ENCODE assay signal across 1 cellular context in genomic region chr1:197774691-197775281, GRCh38.
TF ChIP-seq lines count a peak whose summit lies in the region.

No MANE protein-coding gene starts in this region.

TF ChIP-seq in K562, 482 proteins besides CTCF, POLR2A, EP300 and RAD21 (continued from another document):
- TF ChIP-seq RCOR1 (IDR thresholded peaks at IDR 0.05; ENCODE audit: borderline replicate concordance in 1 of 2, low read depth in 2 of 2, low read length in 2 of 2) (0 out of 4 replicates have a peak, but pooled peaks of 1 of the 2 experiments have one; percentile 7), AFF4 (CRISPR knock-in tag; IDR thresholded peaks at IDR 0.05) (peak; percentile 85; the same call in 1 of the 2 replicates), E2F3 (CRISPR knock-in tag; IDR thresholded peaks at IDR 0.05) (peak; percentile 71; the same call in 1 of the 2 replicates), ZFX (CRISPR knock-in tag; IDR thresholded peaks at IDR 0.05) (peak; percentile 94), CXXC5 (CRISPR knock-in tag; IDR thresholded peaks at IDR 0.05) (peak; percentile 68), ETS1 (conservative IDR thresholded peaks at IDR 0.05; ENCODE audit: control insufficient read depth, low read depth, low read length) (peak; percentile 72; the same call in 1 of the 2 replicates), ZFP91 (CRISPR knock-in tag; IDR thresholded peaks at IDR 0.05) (peak; percentile 25; the same call in 1 of the 2 replicates), ATF7 (IDR thresholded peaks at IDR 0.05) (0 out of 2 replicates have a peak, but pooled peaks have one; percentile 27), CREB3L1 (IDR thresholded peaks at IDR 0.05; ENCODE audit: borderline replicate concordance, low read depth) (peak; percentile 23; the same call in 1 of the 2 replicates), ARID2 (IDR thresholded peaks at IDR 0.05) (0 out of 2 replicates have a peak, but pooled peaks have one; percentile 41), UBTF (IDR thresholded peaks at IDR 0.05; ENCODE audit: borderline replicate concordance in 1 of 2, low read depth in 2 of 2, low read length in 2 of 2) (peak; percentile 85 to 92; a peak in 2 of 4 replicates), CHD1 (IDR thresholded peaks at IDR 0.05; ENCODE audit: low read length) (peak; percentile 73), HDAC8 (tag; IDR thresholded peaks at IDR 0.05) (0 out of 2 replicates have a peak, but pooled peaks have one; percentile 20), ZNF740 (CRISPR knock-in tag; IDR thresholded peaks at IDR 0.05) (peak; percentile 98), ZNF740 (tag; IDR thresholded peaks at IDR 0.05) (peak in 1 of 2 experiments; percentile 94; a peak in 2 of 4 replicates), SMARCB1 (IDR thresholded peaks at IDR 0.05; ENCODE audit: insufficient read length, low read depth) (peak; percentile 29), SAFB2 (IDR thresholded peaks at IDR 0.05; ENCODE audit: borderline replicate concordance, low read depth, low read length, severe bottlenecking) (no peak), RBBP5 (IDR thresholded peaks at IDR 0.05; ENCODE audit: borderline replicate concordance, insufficient read depth, low read length, poor library complexity, severe bottlenecking) (peak; percentile 95), FOXP1 (CRISPR knock-in tag; IDR thresholded peaks at IDR 0.05) (peak; percentile 66; the same call in 1 of the 2 replicates), ZNF592 (IDR thresholded peaks at IDR 0.05) (peak; percentile 32), HNRNPUL1 (IDR thresholded peaks at IDR 0.05; ENCODE audit: low read length) (no peak), E2F6 (IDR thresholded peaks at IDR 0.05; ENCODE audit: borderline replicate concordance in 1 of 2, extremely low read depth in 1 of 2, insufficient read depth in 1 of 2, insufficient read length in 1 of 2, low read depth in 1 of 2, low read length in 1 of 2, poor library complexity in 1 of 2, severe bottlenecking in 1 of 2) (peak; percentile 26 to 48), L3MBTL2 (IDR thresholded peaks at IDR 0.05) (peak; percentile 39; the same call in 1 of the 2 replicates), ZNF639 (CRISPR knock-in tag; conservative IDR thresholded peaks at IDR 0.05 in 1 of 2, IDR thresholded peaks at IDR 0.05 in 1 of 2) (peak in 1 of 2 experiments; percentile 16; a peak in 1 of 4 replicates), BCOR (IDR thresholded peaks at IDR 0.05) (0 out of 2 replicates have a peak, but pooled peaks have one; percentile 7), ZBTB7A (IDR thresholded peaks at IDR 0.05; ENCODE audit: borderline replicate concordance, control insufficient read depth, low read depth, low read length) (peak; percentile 95), CGGBP1 (CRISPR knock-in tag; IDR thresholded peaks at IDR 0.05) (no peak), NR2C2 (CRISPR knock-in tag; IDR thresholded peaks at IDR 0.05) (peak; percentile 37), NR2C2 (tag; IDR thresholded peaks at IDR 0.05) (peak; percentile 46), SMAD4 (CRISPR knock-in tag; conservative IDR thresholded peaks at IDR 0.05) (0 out of 2 replicates have a peak, but pooled peaks have one; percentile 36), ZNF511 (CRISPR knock-in tag; IDR thresholded peaks at IDR 0.05) (no peak; the same call in 1 of the 2 replicates), SAP30 (IDR thresholded peaks at IDR 0.05; ENCODE audit: borderline replicate concordance, insufficient read depth, low read depth, low read length, poor library complexity, severe bottlenecking) (peak; percentile 60), SIN3B (IDR thresholded peaks at IDR 0.05; ENCODE audit: low read depth) (peak; percentile 70), ZNF316 (IDR thresholded peaks at IDR 0.05) (no peak), HDAC1 (IDR thresholded peaks at IDR 0.05) (peak in 1 of 2 experiments; percentile 57; a peak in 1 of 4 replicates), SMARCC2 (IDR thresholded peaks at IDR 0.05; ENCODE audit: low read depth) (no peak)
TF ChIP-seq in K562: peak in this region for 53.
